Comparison of ENCODE assay signal across 8 cellular contexts in genomic region chr9:4489562-4489918, GRCh38. TPM values are rescaled to one million over a fixed set of nuclear protein-coding genes. Genes with fewer than 3 reads are reported as not detected.
A peak's percentile ranks its signal among the peaks of the same experiment; 100 is the strongest.
DNase-seq lines count a peak whose midpoint lies in the region; ATAC-seq and TF ChIP-seq lines count a peak whose summit lies in the region.

No MANE protein-coding gene starts in this region.

- H3K27me3 ChIP-seq in thymus (ENCODE audit: control insufficient read depth, insufficient read depth), result peaks cover 37% of the 10 kb centered on the region

- peak; percentile 4 for ATAC-seq in HG03280 (IDR thresholded peaks at IDR 0.05; ENCODE audit: unreplicated experiment)
- ATAC-seq in HG02938 (IDR thresholded peaks at IDR 0.05; ENCODE audit: unreplicated experiment), result no peak

- H3K27me3 Mint-ChIP-seq in brain, result peaks cover 27% of the 10 kb centered on the region

- no peaks in the 10 kb centered on the region for H3K4me1 ChIP-seq in thymus (ENCODE audit: control insufficient read depth, insufficient read depth, low read length)

- TF ChIP-seq CTCF in GM13976 (IDR thresholded peaks at IDR 0.05; ENCODE audit: borderline replicate concordance, control extremely low read depth, extremely low read depth, insufficient read depth, missing control alignments) (no peak), brain (conservative IDR thresholded peaks at IDR 0.05) (no peak)

- WGBS in thymus, result 7% methylated on average over 8 of the region's 8 CpGs

- H3K27ac ChIP-seq in thymus (ENCODE audit: low read depth), result no peak overlapping the region

- DNase-seq in GM13976 (ENCODE audit: low spot score), result peak; percentile 29
- peak; percentile 52 for DNase-seq in kidney tubule cell (ENCODE audit: low spot score)
- DNase-seq in NCI-H2227 (lab: John Stamatoyannopoulos, UW; ENCODE audit: unreplicated experiment), result no peak
- no peak for DNase-seq in NCI-H526 treated with DMSO at 0.1 percent for 48 hours (lab: John Stamatoyannopoulos, UW)

- no peaks in the 10 kb centered on the region for H3K36me3 ChIP-seq in thymus (ENCODE audit: control insufficient read depth, insufficient read depth)

- H3K4me1 Mint-ChIP-seq in brain, result peaks cover 27% of the 10 kb centered on the region

- H3K27ac Mint-ChIP-seq in brain, result peak overlapping the region in 4 of 5 experiments; percentile 39 to 89 (median 84)

- no peaks in the 10 kb centered on the region for H3K9me3 ChIP-seq in thymus (ENCODE audit: control insufficient read depth)

- peak overlapping the region; percentile 84 to 96 (median 92) for H3K4me3 Mint-ChIP-seq in brain

- in situ Hi-C loops in GM13976 (cut with MboI; ENCODE audit: low sequenced_read_pairs, unreplicated experiment), result no loop called here

- H3K36me3 Mint-ChIP-seq in brain, result no peaks in the 10 kb centered on the region

- peak overlapping the region; percentile 44 for H3K4me3 ChIP-seq in thymus (ENCODE audit: low read length)

- peaks cover 0 to 5% (median 0%) of the 10 kb centered on the region in 5 experiments for H3K9me3 Mint-ChIP-seq in brain

RNA-seq across cellular contexts. Expression of gene SLC1A1, which starts 0.7 kb away (rescaled TPM):
- polyA plus RNA-seq in brain (ENCODE audit: insufficient read depth, low read depth, low replicate concordance) (4.6 TPM), thymus (0.59 TPM)

Comparison
In these comparisons a context has a peak if more than half of its experiments do, and no peak if none do; other contexts are left out.
1. DNase-seq: peak in GM13976 (single experiment) and kidney tubule cell (single experiment); none in NCI-H2227 (single experiment) and NCI-H526 treated with DMSO at 0.1 percent for 48 hours (single experiment).